In the genomic region with DNA sequence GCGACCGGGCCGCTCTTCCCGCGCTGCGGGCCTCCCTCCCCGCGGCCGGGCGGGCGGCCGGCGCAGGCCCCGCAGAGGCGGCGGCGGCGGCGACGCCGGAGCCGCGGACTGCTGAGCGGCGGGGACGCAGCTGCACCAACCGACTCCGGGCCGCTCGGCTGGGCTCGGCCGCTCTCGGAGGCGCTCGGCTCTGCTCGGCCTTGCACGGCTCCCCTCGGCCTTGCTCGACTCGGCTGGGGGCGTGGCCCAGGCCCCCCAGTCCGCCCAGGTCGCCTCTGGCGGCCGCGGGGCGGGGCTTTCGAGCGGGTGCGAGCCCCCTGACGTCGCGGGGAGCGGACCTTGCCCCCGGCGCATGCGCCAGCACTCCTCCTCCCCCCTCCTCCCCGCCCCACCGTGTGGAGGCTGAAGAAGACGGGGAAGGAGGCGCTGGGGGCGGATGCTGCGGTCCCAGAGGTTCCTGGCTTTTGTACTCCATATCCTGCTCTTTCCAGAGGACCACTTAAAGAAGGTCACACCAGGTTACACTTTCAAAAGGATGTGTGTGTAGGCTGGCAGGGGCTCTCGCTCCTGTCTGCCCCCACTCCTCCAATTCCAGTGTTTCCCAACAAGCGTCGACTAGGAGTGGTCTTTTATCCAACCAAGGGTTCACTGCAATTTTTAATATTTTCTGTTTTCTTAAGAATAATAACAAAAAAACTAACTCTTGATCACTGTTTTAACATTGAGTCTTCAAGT, we compare ENCODE assay signal across 8 cellular contexts.
DNase-seq lines count a peak whose midpoint lies in the region; ATAC-seq and TF ChIP-seq lines count a peak whose summit lies in the region.

ZHX3 (minus strand) TSS at position 196 of the 735 bp plus-strand sequence. CDS start 112,815 bp downstream, outside the sequence.

- ATAC-seq in GM19035 (IDR thresholded peaks at IDR 0.05; ENCODE audit: unreplicated experiment) = peak; percentile 96
- peak; percentile 95 for ATAC-seq in HG03342 (IDR thresholded peaks at IDR 0.05; ENCODE audit: unreplicated experiment)

- no peak for TF ChIP-seq CTCF in AG09309 (IDR thresholded peaks at IDR 0.05; ENCODE audit: control insufficient read depth, insufficient read depth, low read depth, low read length, missing control alignments)

- DNase-seq in AG09309 (ENCODE audit: low read depth) (peak; percentile 68), NCI-H345 treated with DMSO at 0.1 percent for 48 hours (lab: John Stamatoyannopoulos, UW; ENCODE audit: unreplicated experiment) (peak; percentile 96), inferior parietal cortex (ENCODE audit: extremely low spot score) (peak; percentile 92)
- peak; percentile 88 for DNase-seq in activated CD4-positive, CD25-positive, alpha-beta regulatory T cell treated with anti-CD3 and anti-CD28 coated beads, Interleukin-2, amount 50 U/mL, for 16 hours (ENCODE audit: low read depth, low spot score)
- DNase-seq in central memory CD4-positive, alpha-beta T cell = peak; percentile 95
- peak; percentile 89 to 92 for DNase-seq in stimulated activated CD4-positive, alpha-beta T cell treated with anti-CD3 and anti-CD28 coated beads, Interleukin-12 subunit alpha, Interleukin-12 subunit beta, amount 100 ng/mL, for 24 hours (ENCODE audit: low read depth in 2 of 2)

- H3K4me3 ChIP-seq in AG09309 (ENCODE audit: control insufficient read depth, low read depth, low read length) = peak within 1 kb of the TSS; percentile 84

Comparison
In these comparisons a context has a peak if more than half of its experiments do, and no peak if none do; other contexts are left out.
1. Peak in every context shown above with its lines: DNase-seq, ATAC-seq and H3K4me3 ChIP-seq.